In the genomic region with DNA sequence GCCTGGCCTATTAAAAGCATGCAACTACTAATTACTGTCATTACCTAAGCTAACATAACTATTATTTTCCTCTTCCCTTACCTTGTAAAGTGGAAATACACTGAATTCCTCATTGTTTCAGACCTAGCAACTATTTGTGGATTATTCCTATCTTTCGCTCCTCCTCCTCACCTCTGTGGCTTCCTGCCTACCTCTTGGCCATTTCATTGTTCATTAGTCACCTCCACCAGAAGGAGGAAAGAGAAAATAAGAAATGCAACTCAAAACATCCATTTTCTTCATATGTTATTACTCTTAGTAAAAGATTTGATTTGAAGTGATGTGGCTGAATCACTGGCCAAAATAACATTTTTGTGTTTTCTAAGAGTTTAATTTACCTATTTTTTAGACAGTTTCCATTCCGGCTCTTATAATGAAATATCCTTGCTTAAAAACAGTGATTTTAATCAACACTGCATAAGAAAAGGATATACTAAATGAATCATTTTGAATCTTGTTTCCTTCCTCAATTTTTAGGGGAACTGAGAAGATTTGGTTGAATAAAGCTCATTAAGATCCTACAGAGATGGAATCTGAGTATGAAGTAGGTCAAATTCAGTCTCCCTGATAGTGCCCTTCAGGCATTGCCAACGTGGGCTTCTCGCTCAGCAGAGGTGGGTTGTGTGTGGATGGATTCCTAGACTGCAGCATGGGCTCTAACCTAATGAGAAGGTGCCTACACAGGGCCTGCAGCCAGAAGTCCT, we compare ENCODE assay signal across 33 cellular contexts. TPM values are rescaled to one million over a fixed set of nuclear protein-coding genes. Genes with fewer than 3 reads are reported as not detected.
DNase-seq lines count a peak whose midpoint lies in the region; ATAC-seq, FAIRE-seq and TF ChIP-seq lines count a peak whose summit lies in the region.
"Had no signal": no experiment of that assay in that cellular context is flagged by ENCODE, and none has a peak within 500 bp of the region (broad histone marks: within the 10 kb centered on the region; RNA-seq: fewer than 3 reads in every experiment).

No MANE protein-coding gene starts in this region.

- H2BK120ac ChIP-seq in H9 (ENCODE audit: low read depth, low read length, poor library complexity, severe bottlenecking), result no peak overlapping the region

- no peak overlapping the region for H3K9ac ChIP-seq in H9 (ENCODE audit: extremely low read depth, insufficient read length, low read length)
- H3K9ac ChIP-seq: KMS-11, SK-N-SH had no signal

- no peaks in the 10 kb centered on the region for H3K27me3 ChIP-seq in H9 (ENCODE audit: insufficient read depth, low read length)
- H3K27me3 ChIP-seq: tibial nerve had no signal

- no peaks in the 10 kb centered on the region for H3K79me2 ChIP-seq in H9 (ENCODE audit: insufficient read depth, low read length)

- H3K23ac ChIP-seq in H9 (ENCODE audit: insufficient read length, low read depth, low read length), result no peak overlapping the region

- H4K20me1 ChIP-seq in H9 (ENCODE audit: control insufficient read depth, insufficient read depth, insufficient read length), result no peaks in the 10 kb centered on the region

- H3K4ac ChIP-seq in H9 (ENCODE audit: low read depth, low read length), result no peak overlapping the region

- no peak overlapping the region for H3K27ac ChIP-seq in H9 (ENCODE audit: insufficient read length, low read depth, low read length)
- H3K27ac ChIP-seq: coronary artery, KMS-11, PC-9, psoas muscle, tibial nerve had no signal

- peaks cover 15% of the 10 kb centered on the region for H3K4me1 Mint-ChIP-seq in dendritic cell treated with granulocyte-macrophage colony-stimulating factor and Interleukin-4, amounts not matched to agents 40 ng/mL and 50 ng/mL, for 4 days (ENCODE audit: low read depth)
- H3K4me1 Mint-ChIP-seq in mesothelial cell of epicardium, result peaks cover 14% of the 10 kb centered on the region
- peaks cover 2% of the 10 kb centered on the region in 2 experiments; a peak in 2 of 4 replicates for H3K4me1 Mint-ChIP-seq in H9
- H3K4me1 Mint-ChIP-seq: activated CD8-positive, alpha-beta memory T cell treated with anti-CD3 and anti-CD28 coated beads, Interleukin-2, amount 10 ng/mL, durations not matched to agents 7 days and 5 days; activated naive CD8-positive, alpha-beta T cell treated with anti-CD3 and anti-CD28 coated beads for 36 hours; CD4-positive, CD25-positive, alpha-beta regulatory T cell; nephron had no signal

- no peak overlapping the region for H3K56ac ChIP-seq in H9 (ENCODE audit: insufficient read length, low read depth, low read length)

- H3K27me3 Mint-ChIP-seq in dendritic cell treated with granulocyte-macrophage colony-stimulating factor and Interleukin-4, amounts not matched to agents 40 ng/mL and 50 ng/mL, for 4 days, result peaks cover 37% of the 10 kb centered on the region
- H3K27me3 Mint-ChIP-seq in mesothelial cell of epicardium (ENCODE audit: low read depth) (no peaks in the 10 kb centered on the region), H9 (ENCODE audit: low read depth) (no peaks in the 10 kb centered on the region)
- H3K27me3 Mint-ChIP-seq: activated naive CD8-positive, alpha-beta T cell treated with anti-CD3 and anti-CD28 coated beads for 36 hours had no signal

- no peak overlapping the region for H2BK5ac ChIP-seq in H9 (ENCODE audit: insufficient read length, low read length)

- no peak overlapping the region for H3K4me2 ChIP-seq in H9 (ENCODE audit: insufficient read depth, insufficient read length, low read length)
- H3K4me2 ChIP-seq: KMS-11, PC-9, SK-N-SH had no signal

- ATAC-seq in sciatic nerve, result peak; percentile 28
- ATAC-seq: activated CD8-positive, alpha-beta memory T cell treated with anti-CD3 and anti-CD28 coated beads, Interleukin-2, amount 10 ng/mL, durations not matched to agents 7 days and 5 days; activated T-cell treated with anti-CD3 and anti-CD28 coated beads, Interleukin-2, amount 50 U/mL, for 4 hours; mucosa of descending colon; psoas muscle had no signal

- WGBS in H9 (ENCODE audit: extremely low coverage, insufficient read length, low lambda C conversion rate), result no CpG with 5 or more reads among the region's 4 CpGs

- intact Hi-C loops in dendritic cell treated with granulocyte-macrophage colony-stimulating factor and Interleukin-4, amounts not matched to agents 40 ng/mL and 50 ng/mL, for 4 days (cut with micrococcal nuclease), result loop anchor here (10.0 kb wide), 4 partner anchors 125 to 545 kb away; partner anchors contain the start of genes RNU6-7 and RNU6-8
- intact Hi-C loops in sciatic nerve (cut with DNase I), result no loop called here

- peak overlapping the region; percentile 3 for H3K27ac Mint-ChIP-seq in dendritic cell treated with granulocyte-macrophage colony-stimulating factor and Interleukin-4, amounts not matched to agents 40 ng/mL and 50 ng/mL, for 4 days
- H3K27ac Mint-ChIP-seq in mesothelial cell of epicardium (no peak overlapping the region), H9 (no peak overlapping the region)
- H3K27ac Mint-ChIP-seq: activated CD8-positive, alpha-beta memory T cell treated with anti-CD3 and anti-CD28 coated beads, Interleukin-2, amount 10 ng/mL, durations not matched to agents 7 days and 5 days; activated naive CD8-positive, alpha-beta T cell treated with anti-CD3 and anti-CD28 coated beads for 36 hours; CD4-positive, CD25-positive, alpha-beta regulatory T cell; endodermal cell; nephron; T-helper 1 cell treated with Interleukin-12 subunit alpha and Interleukin-12 subunit beta and Interleukin-4 antibody, amounts not matched to agents 30 μg/mL and 1 μg/mL, for 36 hours had no signal

- H3K4me3 Mint-ChIP-seq in dendritic cell treated with granulocyte-macrophage colony-stimulating factor and Interleukin-4, amounts not matched to agents 40 ng/mL and 50 ng/mL, for 4 days, result no peak overlapping the region
- no peak overlapping the region for H3K4me3 Mint-ChIP-seq in mesothelial cell of epicardium
- H3K4me3 Mint-ChIP-seq in H9, result no peak overlapping the region
- H3K4me3 Mint-ChIP-seq: activated CD8-positive, alpha-beta memory T cell treated with anti-CD3 and anti-CD28 coated beads, Interleukin-2, amount 10 ng/mL, durations not matched to agents 7 days and 5 days; activated naive CD8-positive, alpha-beta T cell treated with anti-CD3 and anti-CD28 coated beads for 36 hours; activated T-cell treated with anti-CD3 and anti-CD28 coated beads, Interleukin-2, amount 50 U/mL, for 4 hours; CD4-positive, CD25-positive, alpha-beta regulatory T cell; endodermal cell; nephron; T-helper 1 cell treated with Interleukin-12 subunit alpha and Interleukin-12 subunit beta and Interleukin-4 antibody, amounts not matched to agents 30 μg/mL and 1 μg/mL, for 36 hours had no signal

- H3K9me3 ChIP-seq in H9 (ENCODE audit: control insufficient read depth, low read depth, low read length), result no peaks in the 10 kb centered on the region
- H3K9me3 ChIP-seq: mucosa of descending colon, psoas muscle, SK-N-SH, tibial nerve had no signal

- FAIRE-seq in HTR-8/SVneo (lab: Jason Lieb, UNC), result peak; percentile 69
- FAIRE-seq: GM18507, GM19239, islet of Langerhans, TTC549 had no signal

- no peak overlapping the region for H3T11ph ChIP-seq in H9 (ENCODE audit: low read length)

- no peak overlapping the region for H3K14ac ChIP-seq in H9 (ENCODE audit: insufficient read depth, low read length)

- H2BK20ac ChIP-seq in H9 (ENCODE audit: low read depth, low read length, poor library complexity, severe bottlenecking), result no peak overlapping the region

- DNase-seq in COR-L47 (lab: John Stamatoyannopoulos, UW) (peak; percentile 7), HTR-8/SVneo (ENCODE audit: insufficient read length, low spot score) (no peak), sciatic nerve (ENCODE audit: low spot score) (no peak), NCI-H446 treated with DMSO at 0.1 percent for 48 hours (lab: John Stamatoyannopoulos, UW) (no peak), mesothelial cell of epicardium (ENCODE audit: low spot score in 2 of 2, unreplicated experiment in 2 of 2) (no peak), H9 (no peak)
- DNase-seq: activated CD8-positive, alpha-beta memory T cell treated with anti-CD3 and anti-CD28 coated beads, Interleukin-2, amount 10 ng/mL, durations not matched to agents 7 days and 5 days; activated gamma-delta T cell; activated naive CD8-positive, alpha-beta T cell treated with anti-CD3 and anti-CD28 coated beads for 36 hours; activated T-cell treated with anti-CD3 and anti-CD28 coated beads, Interleukin-2, amount 50 U/mL, for 4 hours; aorta; CD4-positive, CD25-positive, alpha-beta regulatory T cell; endodermal cell; GOT3; head of caudate nucleus; MM.1S; mucosa of descending colon; NCI-H345; NCI-H774; PC-9; psoas muscle; SK-N-SH; stimulated activated CD4-positive, alpha-beta T cell treated with anti-CD3 and anti-CD28 coated beads, Interleukin-4, amount 100 ng/mL, for 1 hour had no signal

- no peak for TF ChIP-seq CTCF in mesothelial cell of epicardium (IDR thresholded peaks at IDR 0.05; ENCODE audit: unreplicated experiment)
- TF ChIP-seq CTCF in H9 (conservative IDR thresholded peaks at IDR 0.05), result no peak

- no peak overlapping the region for H4K91ac ChIP-seq in H9 (ENCODE audit: insufficient read length, low read depth, low read length)

- H3K9me3 Mint-ChIP-seq in dendritic cell treated with granulocyte-macrophage colony-stimulating factor and Interleukin-4, amounts not matched to agents 40 ng/mL and 50 ng/mL, for 4 days, result peaks cover 3% of the 10 kb centered on the region
- H3K9me3 Mint-ChIP-seq in mesothelial cell of epicardium (peaks cover 12% of the 10 kb centered on the region), H9 (peaks cover 4 to 8% of the 10 kb centered on the region in 2 experiments; a peak in 4 of 5 replicates)
- H3K9me3 Mint-ChIP-seq: activated naive CD8-positive, alpha-beta T cell treated with anti-CD3 and anti-CD28 coated beads for 36 hours; activated T-cell treated with anti-CD3 and anti-CD28 coated beads, Interleukin-2, amount 50 U/mL, for 4 hours; endodermal cell; T-helper 1 cell treated with Interleukin-12 subunit alpha and Interleukin-12 subunit beta and Interleukin-4 antibody, amounts not matched to agents 30 μg/mL and 1 μg/mL, for 36 hours had no signal

- no peak overlapping the region for H2BK15ac ChIP-seq in H9 (ENCODE audit: low read depth, low read length)

- no peak overlapping the region for H4K8ac ChIP-seq in H9 (replicated peaks; ENCODE audit: insufficient read length, low read depth, low read length)

- no peak overlapping the region for H2AK5ac ChIP-seq in H9 (ENCODE audit: insufficient read length, low read length)

- H3K36me3 Mint-ChIP-seq in dendritic cell treated with granulocyte-macrophage colony-stimulating factor and Interleukin-4, amounts not matched to agents 40 ng/mL and 50 ng/mL, for 4 days (ENCODE audit: low read depth), result no peaks in the 10 kb centered on the region
- no peaks in the 10 kb centered on the region for H3K36me3 Mint-ChIP-seq in mesothelial cell of epicardium
- peaks cover 0 to 6% (median 0%) of the 10 kb centered on the region in 3 experiments; a peak in 3 of 7 replicates for H3K36me3 Mint-ChIP-seq in H9 (ENCODE audit: insufficient read depth in 1 of 3, low read depth in 3 of 3)
- H3K36me3 Mint-ChIP-seq: activated CD8-positive, alpha-beta memory T cell treated with anti-CD3 and anti-CD28 coated beads, Interleukin-2, amount 10 ng/mL, durations not matched to agents 7 days and 5 days; activated naive CD8-positive, alpha-beta T cell treated with anti-CD3 and anti-CD28 coated beads for 36 hours; CD4-positive, CD25-positive, alpha-beta regulatory T cell had no signal

- H3K18ac ChIP-seq in H9 (ENCODE audit: insufficient read length, low read depth, low read length), result no peak overlapping the region

- H2BK12ac ChIP-seq in H9 (ENCODE audit: insufficient read length, low read depth, low read length), result no peak overlapping the region

- no peaks in the 10 kb centered on the region for H3K23me2 ChIP-seq in H9 (ENCODE audit: insufficient read length, low read depth, low read length, poor library complexity, severe bottlenecking)

- no peak overlapping the region for H2AFZ ChIP-seq in H9 (ENCODE audit: low read length)
- H2AFZ ChIP-seq: PC-9 had no signal

- no peaks in the 10 kb centered on the region for H3K4me1 ChIP-seq in H9 (ENCODE audit: insufficient read depth, low read length)
- H3K4me1 ChIP-seq: psoas muscle had no signal

- H3K79me1 ChIP-seq in H9 (ENCODE audit: insufficient read depth, low read depth, low read length, poor library complexity, severe bottlenecking), result no peaks in the 10 kb centered on the region

- H4K5ac ChIP-seq in H9 (ENCODE audit: insufficient read length, low read depth, low read length), result no peak overlapping the region

RNA-seq across cellular contexts. Expression of gene ARHGAP5, which starts 27.6 kb away (rescaled TPM):
- total RNA-seq in sciatic nerve, result 193 TPM
- total RNA-seq in mesothelial cell of epicardium, result 166 to 173 TPM (median 167 TPM) in 3 replicates
- 71.4 and 73.8 TPM in 2 replicates for total RNA-seq in H9 (2021)
